34 cellular contexts compared by ENCODE assay signal in the genomic region with DNA sequence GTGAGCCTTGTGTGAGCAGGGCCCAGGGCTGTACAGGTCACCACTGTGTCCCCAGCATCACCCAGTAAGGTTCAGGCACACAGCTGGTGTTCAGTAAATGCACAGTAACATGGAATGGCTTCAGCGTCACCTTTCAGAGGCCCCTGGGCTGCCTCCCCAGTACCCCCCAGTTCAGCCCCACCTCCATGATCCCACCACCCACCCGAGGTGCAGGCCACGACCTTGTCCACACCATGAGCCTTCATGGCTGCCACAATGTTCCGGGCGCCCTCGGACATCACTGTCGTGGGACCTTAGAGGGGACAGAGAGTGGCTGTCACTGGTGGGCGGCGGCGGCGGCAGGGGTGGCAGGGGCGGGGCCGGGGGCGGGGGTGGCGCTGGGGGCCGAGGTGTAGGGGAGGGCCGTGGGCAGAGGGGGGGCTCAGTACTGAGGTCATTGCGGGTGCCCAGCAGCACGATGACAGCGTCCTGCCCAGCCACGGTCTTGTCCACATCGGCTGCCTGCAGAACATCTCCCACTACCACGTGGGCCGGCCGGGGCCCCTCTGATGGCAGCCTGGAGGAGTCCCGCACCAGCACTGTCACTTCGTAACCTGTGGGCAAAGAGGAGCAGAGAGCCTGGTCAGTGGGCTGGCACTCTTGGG. TPM values are rescaled to one million over a fixed set of nuclear protein-coding genes. Genes with fewer than 3 reads are reported as not detected.
"Had no signal": no experiment of that assay in that cellular context is flagged by ENCODE, and none has a peak within 500 bp of the region (broad histone marks: within the 10 kb centered on the region; RNA-seq: fewer than 3 reads in every experiment).

No MANE protein-coding gene starts in this region.

- H3K4me1 ChIP-seq: gastrocnemius medialis had no signal

- DNase-seq: activated B cell treated with CpG ODN at 0.5 μM for 24 hours; activated CD4-positive, alpha-beta T cell treated with anti-CD3 and anti-CD28 coated beads for 48 hours; activated CD4-positive, alpha-beta T cell treated with anti-CD3 and anti-CD28 coated beads, Interleukin-2, amount 50 U/mL, for 1 hour; activated CD4-positive, alpha-beta T cell treated with anti-CD3 and anti-CD28 coated beads, Interleukin-2, amount 50 U/mL, for 48 hours; activated CD8-positive, alpha-beta memory T cell treated with anti-CD3 and anti-CD28 coated beads for 24 hours; activated CD8-positive, alpha-beta T cell treated with anti-CD3 and anti-CD28 coated beads for 36 hours; activated effector memory CD4-positive, alpha-beta T cell treated with anti-CD3 and anti-CD28 coated beads, Interleukin-2, amount 50 U/mL, for 16 hours; activated naive CD4-positive, alpha-beta T cell treated with anti-CD3 and anti-CD28 coated beads for 36 hours; activated naive CD8-positive, alpha-beta T cell treated with anti-CD3 and anti-CD28 coated beads, Interleukin-2, amount 10 ng/mL, durations not matched to agents 7 days and 5 days; activated T-cell treated with anti-CD3 and anti-CD28 coated beads, Interleukin-2, amount 50 U/mL, for 4 hours; central memory CD4-positive, alpha-beta T cell; dermis blood vessel endothelial cell; effector CD4-positive, alpha-beta T cell; effector memory CD8-positive, alpha-beta T cell; foreskin fibroblast; gastrocnemius medialis; glutamatergic neuron; heart left ventricle; T-helper 1 cell; T-helper 17 cell; T1000; WERI-Rb-1 had no signal

- FAIRE-seq: endometrium, endothelial cell of umbilical vein had no signal

- H3K27ac ChIP-seq: ascending aorta, breast epithelium, cardiac muscle cell, coronary artery, epithelial cell of prostate, gastrocnemius medialis, heart left ventricle, WERI-Rb-1 had no signal

- H3K9me3 Mint-ChIP-seq: activated B cell treated with CpG ODN at 0.5 μM for 24 hours; activated CD8-positive, alpha-beta T cell treated with anti-CD3 and anti-CD28 coated beads for 36 hours; activated naive CD4-positive, alpha-beta T cell treated with anti-CD3 and anti-CD28 coated beads for 36 hours; activated naive CD4-positive, alpha-beta T cell treated with anti-CD3 and anti-CD28 coated beads, Interleukin-2, amount 50 U/mL, for 24 hours; activated naive CD8-positive, alpha-beta T cell treated with anti-CD3 and anti-CD28 coated beads, Interleukin-2, amount 10 ng/mL, durations not matched to agents 7 days and 5 days; activated T-cell treated with anti-CD3 and anti-CD28 coated beads, Interleukin-2, amount 50 U/mL, for 4 hours; activated T-helper 2 cell treated with anti-CD3 and anti-CD28 coated beads, Interferon-gamma antibody, Interleukin-2, Interleukin-4, amounts not matched to agents 10 μg/mL and 5 μg/mL and 100 μg/mL, durations not matched to agents 14 hours and 24 hours and 36 hours; brain; effector memory CD8-positive, alpha-beta T cell; T-helper 2 cell treated with Interferon-gamma antibody and Interleukin-4, amounts not matched to agents 5 μg/mL and 100 μg/mL, for 36 hours had no signal

- H3K36me3 ChIP-seq: breast epithelium, cardiac muscle cell, WERI-Rb-1 had no signal

- H3K36me3 Mint-ChIP-seq: activated naive CD4-positive, alpha-beta T cell treated with anti-CD3 and anti-CD28 coated beads, Interleukin-2, amount 50 U/mL, for 24 hours; activated naive CD8-positive, alpha-beta T cell treated with anti-CD3 and anti-CD28 coated beads, Interleukin-2, amount 10 ng/mL, durations not matched to agents 7 days and 5 days had no signal

- H3K27me3 ChIP-seq: ascending aorta, breast epithelium, cardiac muscle cell, gastrocnemius medialis, heart left ventricle had no signal

- H3K27ac Mint-ChIP-seq: activated B cell treated with CpG ODN at 0.5 μM for 24 hours; activated CD8-positive, alpha-beta T cell treated with anti-CD3 and anti-CD28 coated beads for 36 hours; activated naive CD4-positive, alpha-beta T cell treated with anti-CD3 and anti-CD28 coated beads for 36 hours; activated naive CD4-positive, alpha-beta T cell treated with anti-CD3 and anti-CD28 coated beads, Interleukin-2, amount 50 U/mL, for 24 hours; activated naive CD8-positive, alpha-beta T cell treated with anti-CD3 and anti-CD28 coated beads, Interleukin-2, amount 10 ng/mL, durations not matched to agents 7 days and 5 days; activated T-helper 2 cell treated with anti-CD3 and anti-CD28 coated beads, Interferon-gamma antibody, Interleukin-2, Interleukin-4, amounts not matched to agents 10 μg/mL and 5 μg/mL and 100 μg/mL, durations not matched to agents 14 hours and 24 hours and 36 hours; brain; effector memory CD8-positive, alpha-beta T cell; T-helper 17 cell; T-helper 2 cell treated with Interferon-gamma antibody and Interleukin-4, amounts not matched to agents 5 μg/mL and 100 μg/mL, for 36 hours had no signal

- H3K4me3 ChIP-seq: ascending aorta, breast epithelium, cardiac muscle cell, coronary artery, gastrocnemius medialis, heart left ventricle had no signal

- ATAC-seq: activated CD4-positive, CD25-positive, alpha-beta regulatory T cell treated with anti-CD3 and anti-CD28 coated beads, Interleukin-2, amount 50 U/mL, for 24 hours; activated CD8-positive, alpha-beta T cell treated with anti-CD3 and anti-CD28 coated beads for 36 hours; activated T-cell treated with anti-CD3 and anti-CD28 coated beads, Interleukin-2, amount 50 U/mL, for 4 hours; effector memory CD8-positive, alpha-beta T cell; gastrocnemius medialis; T-helper 17 cell had no signal

- H3K4me3 Mint-ChIP-seq: activated B cell treated with CpG ODN at 0.5 μM for 24 hours; activated CD8-positive, alpha-beta T cell treated with anti-CD3 and anti-CD28 coated beads for 36 hours; activated naive CD4-positive, alpha-beta T cell treated with anti-CD3 and anti-CD28 coated beads for 36 hours; activated naive CD4-positive, alpha-beta T cell treated with anti-CD3 and anti-CD28 coated beads, Interleukin-2, amount 50 U/mL, for 24 hours; activated naive CD8-positive, alpha-beta T cell treated with anti-CD3 and anti-CD28 coated beads, Interleukin-2, amount 10 ng/mL, durations not matched to agents 7 days and 5 days; activated T-cell treated with anti-CD3 and anti-CD28 coated beads, Interleukin-2, amount 50 U/mL, for 4 hours; brain; effector memory CD8-positive, alpha-beta T cell; T-helper 2 cell treated with Interferon-gamma antibody and Interleukin-4, amounts not matched to agents 5 μg/mL and 100 μg/mL, for 36 hours had no signal

- H3K9me3 ChIP-seq: ascending aorta, breast epithelium, gastrocnemius medialis, heart left ventricle had no signal

- H3K4me1 Mint-ChIP-seq: brain had no signal

- H3K27me3 Mint-ChIP-seq: activated B cell treated with CpG ODN at 0.5 μM for 24 hours; activated CD8-positive, alpha-beta T cell treated with anti-CD3 and anti-CD28 coated beads for 36 hours; activated naive CD4-positive, alpha-beta T cell treated with anti-CD3 and anti-CD28 coated beads, Interleukin-2, amount 50 U/mL, for 24 hours; activated naive CD8-positive, alpha-beta T cell treated with anti-CD3 and anti-CD28 coated beads, Interleukin-2, amount 10 ng/mL, durations not matched to agents 7 days and 5 days; effector memory CD8-positive, alpha-beta T cell; T-helper 17 cell had no signal

RNA-seq across cellular contexts. Expression of a gene that starts 8.7 kb away (rescaled TPM):
- total RNA-seq: endothelial cell of umbilical vein had no signal
